Comparison of ENCODE assay signal across 8 cellular contexts in genomic region chr2:10123281-10123680, GRCh38. TPM values are rescaled to one million over a fixed set of nuclear protein-coding genes. Genes with fewer than 3 reads are reported as not detected.
DNase-seq lines count a peak whose midpoint lies in the region; ATAC-seq and TF ChIP-seq lines count a peak whose summit lies in the region.

No MANE protein-coding gene starts in this region.

- DNase-seq in CD4-positive, alpha-beta memory T cell, result peak in 2 of 5 donors; percentile 8 to 50
- no peak for DNase-seq in MM.1S
- no peak for DNase-seq in central memory CD8-positive, alpha-beta T cell (ENCODE audit: low spot score in 2 of 2)
- DNase-seq in natural killer cell, result no peak
- DNase-seq in AG08395 (ENCODE audit: low spot score), result no peak
- DNase-seq in NCI-H1105 (lab: John Stamatoyannopoulos, UW), result no peak
- DNase-seq in left lobe of liver (ENCODE audit: low spot score), result no peak
- no peak for DNase-seq in activated gamma-delta T cell (lab: John Stamatoyannopoulos, UW)

- CTCF ChIA-PET in CD4-positive, alpha-beta memory T cell (lab: Charles Lee; ENCODE audit: partially characterized antibody), result interaction anchor here (0.6 to 11.4 kb wide), 9 partner anchors 25 to 1032 kb away, joined by 3 to 178 read pairs (median 6); no protein-coding TSS in a partner anchor

- H3F3A ChIP-seq in MM.1S (ENCODE audit: insufficient read depth, low read length), result peaks cover 69% of the 10 kb centered on the region

- H3K36me3 ChIP-seq in CD4-positive, alpha-beta memory T cell (ENCODE audit: insufficient read depth, low read length), result no peaks in the 10 kb centered on the region
- H3K36me3 ChIP-seq in MM.1S (replicated peaks; ENCODE audit: insufficient read depth, low read length), result peaks cover 7% of the 10 kb centered on the region; the same call in 1 of the 2 replicates

- peaks cover 50% of the 10 kb centered on the region for H3K4me1 ChIP-seq in CD4-positive, alpha-beta memory T cell (ENCODE audit: insufficient read depth, low read length)
- H3K4me1 ChIP-seq in MM.1S (ENCODE audit: low read length), result peaks cover 19% of the 10 kb centered on the region

- H3K9me3 ChIP-seq in CD4-positive, alpha-beta memory T cell (ENCODE audit: control insufficient read depth in 1 of 2, low read length in 2 of 2), result no peaks in the 10 kb centered on the region
- no peaks in the 10 kb centered on the region for H3K9me3 ChIP-seq in MM.1S (replicated peaks; ENCODE audit: insufficient read depth, low read length)

- H3K4me3 Mint-ChIP-seq in CD4-positive, alpha-beta memory T cell, result peak overlapping the region; percentile 81 to 96 (median 85)
- H3K4me3 Mint-ChIP-seq in central memory CD8-positive, alpha-beta T cell, result peak overlapping the region; percentile 93
- peak overlapping the region; percentile 93 for H3K4me3 Mint-ChIP-seq in natural killer cell

- peak overlapping the region; percentile 32 to 50 for H3K4me3 ChIP-seq in CD4-positive, alpha-beta memory T cell (ENCODE audit: low read length in 2 of 2)
- H3K4me3 ChIP-seq in MM.1S (ENCODE audit: low read length), result peak overlapping the region; percentile 77

- peaks cover 29 to 54% (median 39%) of the 10 kb centered on the region in 4 donors for H3K4me1 Mint-ChIP-seq in CD4-positive, alpha-beta memory T cell
- peaks cover 48% of the 10 kb centered on the region for H3K4me1 Mint-ChIP-seq in central memory CD8-positive, alpha-beta T cell
- H3K4me1 Mint-ChIP-seq in natural killer cell, result peaks cover 49 to 50% of the 10 kb centered on the region in 2 donors

- H3K27me3 Mint-ChIP-seq in CD4-positive, alpha-beta memory T cell, result peaks cover 5 to 12% of the 10 kb centered on the region in 2 donors
- H3K27me3 Mint-ChIP-seq in central memory CD8-positive, alpha-beta T cell, result peaks cover 14% of the 10 kb centered on the region
- no peaks in the 10 kb centered on the region for H3K27me3 Mint-ChIP-seq in natural killer cell (ENCODE audit: low read depth in 2 of 2)

- ATAC-seq in central memory CD8-positive, alpha-beta T cell (replicated peaks; ENCODE audit: extremely low read depth, poor library complexity, severe bottlenecking), result no peak
- ATAC-seq in natural killer cell (no peak), left lobe of liver (no peak)

- H3K27ac ChIP-seq in CD4-positive, alpha-beta memory T cell (ENCODE audit: low read depth, low read length), result no peak overlapping the region
- H3K27ac ChIP-seq in MM.1S (ENCODE audit: low read length), result peak overlapping the region; percentile 91

- H3K4me2 ChIP-seq in MM.1S (ENCODE audit: low read depth, low read length), result peak overlapping the region; percentile 85

- H3K9ac ChIP-seq in MM.1S (ENCODE audit: low read length), result peak overlapping the region; percentile 92

- H3K27me3 ChIP-seq in CD4-positive, alpha-beta memory T cell (ENCODE audit: insufficient read depth, low read length), result peaks cover 5% of the 10 kb centered on the region
- H3K27me3 ChIP-seq in MM.1S (replicated peaks; ENCODE audit: insufficient read depth, low read length), result no peaks in the 10 kb centered on the region

- H3K9me2 ChIP-seq in MM.1S (replicated peaks; ENCODE audit: insufficient read depth, low read length), result no peaks in the 10 kb centered on the region

- no peaks in the 10 kb centered on the region for H3K9me3 Mint-ChIP-seq in CD4-positive, alpha-beta memory T cell
- H3K9me3 Mint-ChIP-seq in central memory CD8-positive, alpha-beta T cell, result no peaks in the 10 kb centered on the region
- no peaks in the 10 kb centered on the region for H3K9me3 Mint-ChIP-seq in natural killer cell

- H3K36me3 Mint-ChIP-seq in CD4-positive, alpha-beta memory T cell, result peaks cover 0 to 6% of the 10 kb centered on the region in 2 donors
- H3K36me3 Mint-ChIP-seq in central memory CD8-positive, alpha-beta T cell (ENCODE audit: insufficient read depth), result peaks cover 20% of the 10 kb centered on the region
- H3K36me3 Mint-ChIP-seq in natural killer cell, result no peaks in the 10 kb centered on the region

- POLR2A ChIA-PET in CD4-positive, alpha-beta memory T cell (lab: Charles Lee; ENCODE audit: partially characterized antibody), result interaction anchor here (3.1 to 3.3 kb wide), 2 partner anchors 286 to 325 kb away, joined by 12 to 25 read pairs; partner anchors contain the start of gene ODC1

- intact Hi-C loops in CD4-positive, alpha-beta memory T cell (cut with micrococcal nuclease), result loop anchor here (10.0 kb wide), 1 partner anchor 212 kb away; no protein-coding TSS in a partner anchor
- intact Hi-C loops in natural killer cell (cut with micrococcal nuclease), result loop anchor here (2.0 kb wide), 1 partner anchor 50 kb away; no protein-coding TSS in a partner anchor

- H4K20me1 ChIP-seq in MM.1S (ENCODE audit: insufficient read depth, low read length), result no peaks in the 10 kb centered on the region

- TF ChIP-seq CTCF in MM.1S (IDR thresholded peaks at IDR 0.05; ENCODE audit: low read length) (no peak), natural killer cell (IDR thresholded peaks at IDR 0.05) (no peak)

- peaks cover 77% of the 10 kb centered on the region for H3K79me2 ChIP-seq in MM.1S (ENCODE audit: low read length)

- peak overlapping the region; percentile 36 to 91 (median 57) for H3K27ac Mint-ChIP-seq in CD4-positive, alpha-beta memory T cell
- peak overlapping the region; percentile 78 for H3K27ac Mint-ChIP-seq in central memory CD8-positive, alpha-beta T cell (ENCODE audit: low read depth)
- peak overlapping the region; percentile 74 to 92 for H3K27ac Mint-ChIP-seq in natural killer cell

- no peak overlapping the region; the same call in 1 of the 2 replicates for H2AFZ ChIP-seq in MM.1S (ENCODE audit: low read length)

RNA-seq across cellular contexts. Expression of gene RRM2, which starts 0.7 kb away (rescaled TPM):
- total RNA-seq in CD4-positive, alpha-beta memory T cell, result under 1 TPM in 1 of 2 experiments, not detected in 1; 0.42 TPM
- under 1 TPM; 0.48 to 0.77 TPM for polyA plus RNA-seq in CD4-positive, alpha-beta memory T cell
- 10 to 100 TPM; 16.1 to 22.1 (median 18.5) TPM for total RNA-seq in natural killer cell
- total RNA-seq in left lobe of liver, result 2.7 TPM

RNA-seq across cellular contexts. Expression of gene CYS1, which starts 43.1 kb away (rescaled TPM):
- not detected for total RNA-seq in CD4-positive, alpha-beta memory T cell
- not detected for polyA plus RNA-seq in CD4-positive, alpha-beta memory T cell
- total RNA-seq in natural killer cell (not detected), left lobe of liver (0.65 TPM)
